8 cellular contexts compared by ENCODE assay signal in the genomic region with DNA sequence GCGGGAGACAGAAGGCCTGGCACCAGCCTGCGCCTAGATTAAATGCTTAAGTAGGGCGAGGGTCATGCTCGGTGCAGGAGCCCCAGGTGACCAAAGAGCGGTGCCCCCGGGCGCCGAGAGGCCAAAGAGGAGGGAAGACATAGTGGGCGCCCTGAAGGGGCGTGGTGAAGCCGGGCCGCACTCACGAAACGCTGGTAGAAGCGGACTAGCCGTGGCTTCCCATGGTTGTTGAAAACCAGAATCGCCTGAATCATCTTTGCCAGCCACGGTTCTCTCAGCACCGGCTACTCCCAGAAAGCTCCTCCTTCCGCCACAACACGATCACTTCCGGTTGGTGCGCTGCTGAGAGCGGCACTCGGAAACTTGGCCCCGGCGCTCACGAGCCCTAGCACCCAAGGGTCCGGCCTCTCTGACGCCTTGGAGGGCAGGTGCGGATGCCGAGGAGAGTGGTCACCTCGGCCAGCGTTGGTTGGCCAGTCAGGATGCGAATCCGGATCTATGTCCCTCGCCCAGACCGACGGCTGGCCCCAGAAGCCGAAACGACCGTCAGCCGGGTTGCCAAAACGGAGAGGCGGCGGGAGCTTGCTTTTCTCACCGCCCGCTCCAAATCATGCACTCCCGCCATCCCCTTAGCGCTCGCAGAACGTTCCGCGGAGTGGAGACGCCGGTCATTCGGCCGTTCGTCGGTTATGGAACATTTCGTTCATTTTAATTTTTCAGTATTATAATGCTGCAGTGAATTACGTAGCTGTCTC. TPM values are rescaled to one million over a fixed set of nuclear protein-coding genes. Genes with fewer than 3 reads are reported as not detected.
DNase-seq lines count a peak whose midpoint lies in the region; ATAC-seq and TF ChIP-seq lines count a peak whose summit lies in the region.

A gene (minus strand): TSS at position 299 of the 755 bp plus-strand sequence. CDS start 45 bp downstream, at position 254.

- H3K36me3 ChIP-seq in A673 (ENCODE audit: insufficient read depth, low read length, poor library complexity, severe bottlenecking) (peaks cover under 1% of the 10 kb centered on the region), spleen (peaks cover 0 to 9% (median 2%) of the 10 kb centered on the region in 6 donors)

- H3K9me3 Mint-ChIP-seq in immature natural killer cell = no peaks in the 10 kb centered on the region

- peaks cover 3 to 4% (median 3%) of the 10 kb centered on the region in 3 donors for H3K36me3 Mint-ChIP-seq in immature natural killer cell

- CTCF ChIA-PET in A673 (lab: Charles Lee) = interaction anchor here (0.9 to 1.0 kb wide), 2 partner anchors 19 to 78 kb away, joined by 4 to 5 read pairs; no protein-coding TSS in a partner anchor

- WGBS in spleen, 5 donors = 0 to 1% (median 0%) methylated on average over 33 to 62 of the region's 62 CpGs

- ATAC-seq in GM18861 (IDR thresholded peaks at IDR 0.05; ENCODE audit: unreplicated experiment) = peak; percentile 79
- ATAC-seq in HG03097 (IDR thresholded peaks at IDR 0.05; ENCODE audit: low FRiP score, unreplicated experiment) = peak; percentile 89

- no peak for TF ChIP-seq CTCF in A673 (conservative IDR thresholded peaks at IDR 0.05; ENCODE audit: low read depth, low read length)
- TF ChIP-seq CTCF in WI38 (IDR thresholded peaks at IDR 0.05; ENCODE audit: low read depth, low read length) = no peak
- TF ChIP-seq CTCF in cardiac fibroblast (IDR thresholded peaks at IDR 0.05; ENCODE audit: low read depth, low read length) = no peak
- TF ChIP-seq CTCF in spleen (IDR thresholded peaks at IDR 0.05 in 8 of 11, conservative IDR thresholded peaks at IDR 0.05 in 3 of 11) = peak in 2 of 11 experiments; percentile 18 to 32

- H3K4me3 ChIP-seq in A673 (ENCODE audit: low read depth, low read length, poor library complexity, severe bottlenecking) (peak within 1 kb of the TSS; percentile 96), WI38 (ENCODE audit: low read depth, low read length) (peak within 1 kb of the TSS; percentile 83), cardiac fibroblast (replicated peaks in 1 of 2; ENCODE audit: low read depth in 2 of 2, low read length in 2 of 2) (peak within 1 kb of the TSS; percentile 80 to 96), spleen (peak within 1 kb of the TSS; percentile 76 to 98 (median 80))

- peak; percentile 95 for DNase-seq in A673 (ENCODE audit: low spot score)
- peak; percentile 86 for DNase-seq in NCI-H2196 (lab: John Stamatoyannopoulos, UW; ENCODE audit: unreplicated experiment)
- DNase-seq in cardiac fibroblast (ENCODE audit: low read depth in 2 of 2) = peak; percentile 95 to 97
- DNase-seq in immature natural killer cell = peak; percentile 85 to 89 (median 88)
- peak; percentile 96 for DNase-seq in spleen

- H3K27ac ChIP-seq in A673 (ENCODE audit: low read depth, low read length, poor library complexity, severe bottlenecking) (peak within 1 kb of the TSS; percentile 85), spleen (peak within 1 kb of the TSS; percentile 84 to 99 (median 94))

- peak within 1 kb of the TSS; percentile 92 to 98 (median 97) for H3K27ac Mint-ChIP-seq in immature natural killer cell

- H3K4me3 Mint-ChIP-seq in immature natural killer cell = peak within 1 kb of the TSS; percentile 95 to 99 (median 98)

- H3K9me3 ChIP-seq in A673 (ENCODE audit: low read depth, low read length, poor library complexity, severe bottlenecking) (no peaks in the 10 kb centered on the region), spleen (no peaks in the 10 kb centered on the region)

- BruUV-seq in A673 (replicated peaks; lab: Mats Ljungman, UMichigan) = no TSS peak

- H3K27me3 Mint-ChIP-seq in immature natural killer cell (ENCODE audit: low read depth in 3 of 3) = peaks cover 5 to 7% (median 7%) of the 10 kb centered on the region in 3 donors

- H3K4me1 ChIP-seq in A673 (ENCODE audit: insufficient read depth, low read length, poor library complexity, severe bottlenecking) (no peaks in the 10 kb centered on the region), spleen (peaks cover 14 to 59% (median 31%) of the 10 kb centered on the region in 6 donors)

- peaks cover 32 to 49% of the 10 kb centered on the region in 2 donors for H3K4me1 Mint-ChIP-seq in immature natural killer cell

- POLR2A ChIA-PET in A673 (lab: Charles Lee; ENCODE audit: low non-redundant PET) = interaction anchor here (0.7 kb wide), 1 partner anchor 86 kb away, joined by 3 read pairs; no protein-coding TSS in a partner anchor

- H3K27me3 ChIP-seq in A673 (replicated peaks; ENCODE audit: insufficient read depth, low read depth, low read length, poor library complexity) (no peaks in the 10 kb centered on the region), spleen (replicated peaks in 1 of 7) (no peaks in the 10 kb centered on the region)

- TF ChIP-seq POLR2A in spleen (IDR thresholded peaks at IDR 0.05) = peak in 2 of 3 donors; percentile 2 to 89

- intact Hi-C loops in A673 (cut with micrococcal nuclease; ENCODE audit: unreplicated experiment) (no loop called here), spleen (cut with DNase I; ENCODE audit: low total_unique reads) (no loop called here)

RNA-seq across cellular contexts. Expression of the gene that starts here (rescaled TPM):
- total RNA-seq in A673 (2021) (32.0 and 35.2 TPM in 2 replicates), spleen (10 to 100 TPM; 30.4 to 54.9 (median 34.9) TPM)
- polyA plus RNA-seq in immature natural killer cell (10 to 100 TPM; 23.7 to 38.5 (median 32.2) TPM), spleen (10 to 100 TPM in 1 of 3 donors, 1 to 10 TPM in 2; 5.4 to 14.3 (median 6.7) TPM)

Comparison
In these comparisons a context has a peak if more than half of its experiments do, and no peak if none do; other contexts are left out.
1. Peak in every context shown above with its lines: DNase-seq, ATAC-seq, H3K4me3 ChIP-seq and H3K27ac ChIP-seq.